Comparison of ENCODE assay signal across 8 cellular contexts in genomic region chr18:3449702-3450357, GRCh38. TPM values are rescaled to one million over a fixed set of nuclear protein-coding genes. Genes with fewer than 3 reads are reported as not detected.
DNase-seq lines count a peak whose midpoint lies in the region; ATAC-seq and TF ChIP-seq lines count a peak whose summit lies in the region.

TSS of gene TGIF1 (plus strand) at chr18:3450172. CDS start at chr18:3450490, 318 bp downstream.

- H2AK5ac ChIP-seq in trophoblast cell (ENCODE audit: low read length), result peak within 1 kb of the TSS; percentile 85

- H4K91ac ChIP-seq in trophoblast cell (ENCODE audit: low read depth, low read length), result peak within 1 kb of the TSS; percentile 95

- H3K4me2 ChIP-seq in DND-41 (ENCODE audit: insufficient read depth, low read length) (peak within 1 kb of the TSS; percentile 67), trophoblast cell (ENCODE audit: low read length) (peak within 1 kb of the TSS; percentile 84)

- H3K79me2 ChIP-seq in DND-41 (ENCODE audit: insufficient read depth, low read length) (peaks cover 69% of the 10 kb centered on the region), trophoblast cell (ENCODE audit: control insufficient read depth, insufficient read depth, low read length, poor library complexity) (peaks cover 40% of the 10 kb centered on the region)

- H3K36me3 ChIP-seq in DND-41 (ENCODE audit: insufficient read depth, low read length) (no peaks in the 10 kb centered on the region; the same call in 1 of the 2 replicates), HUES6 (ENCODE audit: control insufficient read depth, insufficient read depth, low read length) (peaks cover 14% of the 10 kb centered on the region), SK-N-MC (ENCODE audit: insufficient read depth, low read length) (no peaks in the 10 kb centered on the region), heart right ventricle (no peaks in the 10 kb centered on the region), trophoblast cell (ENCODE audit: control insufficient read depth in 1 of 2, insufficient read depth in 2 of 2, low read length in 2 of 2) (peaks cover 0 to 6% of the 10 kb centered on the region in 2 experiments)

- 0 to 1% methylated on average over 36 to 60 of the region's 60 CpGs for WGBS in heart right ventricle, 2 donors
- no CpG with 5 or more reads among the region's 60 CpGs for WGBS in trophoblast cell (ENCODE audit: extremely low coverage, insufficient coverage, insufficient read length)

- peak; percentile 36 for ATAC-seq in DND-41 (ENCODE audit: insufficient read depth, low read depth)
- peak; percentile 15 to 71 (median 22) for ATAC-seq in heart right ventricle
- no peak for ATAC-seq in GM18867 (IDR thresholded peaks at IDR 0.05; ENCODE audit: unreplicated experiment)
- no peak for ATAC-seq in HG02571 (IDR thresholded peaks at IDR 0.05; ENCODE audit: unreplicated experiment)

- H3K14ac ChIP-seq in trophoblast cell (ENCODE audit: low read length), result peak within 1 kb of the TSS; percentile 93

- peak within 1 kb of the TSS; percentile 97 for H2BK5ac ChIP-seq in trophoblast cell (ENCODE audit: low read depth, low read length, poor library complexity)

- H2BK12ac ChIP-seq in trophoblast cell (ENCODE audit: low read length), result peak within 1 kb of the TSS; percentile 82

- H3K9ac ChIP-seq in DND-41 (ENCODE audit: low read depth, low read length) (peak within 1 kb of the TSS; percentile 74), HUES6 (ENCODE audit: low read length) (peak within 1 kb of the TSS; percentile 98), SK-N-MC (ENCODE audit: insufficient read length) (peak within 1 kb of the TSS; percentile 93), trophoblast cell (ENCODE audit: low read length) (peak within 1 kb of the TSS; percentile 100)

- no peaks in the 10 kb centered on the region for H3K27me3 ChIP-seq in DND-41 (ENCODE audit: insufficient read depth, low read length, poor library complexity)
- H3K27me3 ChIP-seq in HUES6 (ENCODE audit: control insufficient read depth, insufficient read depth, low read length), result no peaks in the 10 kb centered on the region
- no peaks in the 10 kb centered on the region for H3K27me3 ChIP-seq in heart right ventricle
- no peaks in the 10 kb centered on the region for H3K27me3 ChIP-seq in trophoblast cell (ENCODE audit: insufficient read depth, low read length)

- H3K18ac ChIP-seq in trophoblast cell (ENCODE audit: low read length), result peak within 1 kb of the TSS; percentile 92

- H4K12ac ChIP-seq in trophoblast cell (ENCODE audit: low read depth, low read length), result peak within 1 kb of the TSS; percentile 76

- TF ChIP-seq CTCF in DND-41 (IDR thresholded peaks at IDR 0.05; ENCODE audit: borderline replicate concordance, extremely low read depth, low read length, poor library complexity, severe bottlenecking) (no peak), heart right ventricle (IDR thresholded peaks at IDR 0.05) (no peak)

- H3K4me1 ChIP-seq in DND-41 (ENCODE audit: insufficient read depth, low read length) (peaks cover 43% of the 10 kb centered on the region), HUES6 (ENCODE audit: control insufficient read depth, insufficient read depth, low read length) (peaks cover 24% of the 10 kb centered on the region), heart right ventricle (peaks cover 0 to 44% (median 19%) of the 10 kb centered on the region in 9 donors), trophoblast cell (ENCODE audit: control insufficient read depth in 1 of 2, insufficient read depth in 2 of 2, low read length in 2 of 2) (peaks cover 0 to 4% of the 10 kb centered on the region in 2 experiments)

- H2BK120ac ChIP-seq in trophoblast cell (ENCODE audit: insufficient read depth, low read length, poor library complexity), result peak within 1 kb of the TSS; percentile 96

- peak within 1 kb of the TSS; percentile 91 for H3K4ac ChIP-seq in trophoblast cell (ENCODE audit: low read depth, low read length)

- H2AFZ ChIP-seq in DND-41 (ENCODE audit: low read depth, low read length), result peak within 1 kb of the TSS; percentile 75
- peak within 1 kb of the TSS; percentile 50 for H2AFZ ChIP-seq in trophoblast cell (ENCODE audit: insufficient read depth, low read length, poor library complexity)

- DNase-seq in DND-41, result peak; percentile 71
- DNase-seq in SK-N-MC (ENCODE audit: low read depth, low spot score), result no peak
- DNase-seq in amygdala (lab: John Stamatoyannopoulos, UW), result peak in 40 of 56 donors; percentile 6 to 77 (median 58)
- DNase-seq in heart right ventricle, result peak; percentile 77 to 84
- peak; percentile 69 to 83 for DNase-seq in trophoblast cell

- peaks cover 59% of the 10 kb centered on the region for H3K79me1 ChIP-seq in trophoblast cell (ENCODE audit: low read length)

- H3K23ac ChIP-seq in trophoblast cell (ENCODE audit: low read length), result no peak within 1 kb of the TSS

- H3K4me3 ChIP-seq in DND-41 (ENCODE audit: low read depth in 1 of 2, low read length in 2 of 2) (peak within 1 kb of the TSS; percentile 76 to 77), HUES6 (ENCODE audit: low read depth, low read length) (peak within 1 kb of the TSS; percentile 83), SK-N-MC (peak within 1 kb of the TSS; percentile 80), heart right ventricle (peak within 1 kb of the TSS; percentile 62 to 97 (median 81)), trophoblast cell (ENCODE audit: low read depth, low read length) (peak within 1 kb of the TSS; percentile 93)

- H3K9me3 ChIP-seq in DND-41 (ENCODE audit: insufficient read depth, low read length, severe bottlenecking) (no peaks in the 10 kb centered on the region), HUES6 (ENCODE audit: control insufficient read depth, insufficient read depth, low read depth, low read length) (no peaks in the 10 kb centered on the region), SK-N-MC (ENCODE audit: low read depth, low read length) (no peaks in the 10 kb centered on the region), heart right ventricle (no peaks in the 10 kb centered on the region), trophoblast cell (ENCODE audit: insufficient read depth, low read depth, low read length) (no peaks in the 10 kb centered on the region)

- H3K27ac ChIP-seq in DND-41 (ENCODE audit: low read length), result peak within 1 kb of the TSS; percentile 94
- peak within 1 kb of the TSS; percentile 83 for H3K27ac ChIP-seq in HUES6 (ENCODE audit: low read depth, low read length)
- H3K27ac ChIP-seq in SK-N-MC, result peak within 1 kb of the TSS; percentile 97
- H3K27ac ChIP-seq in heart right ventricle, result peak within 1 kb of the TSS; percentile 87 to 100 (median 97)
- H3K27ac ChIP-seq in trophoblast cell (ENCODE audit: low read depth, low read length), result peak within 1 kb of the TSS; percentile 99

- peaks cover 13% of the 10 kb centered on the region; the same call in 1 of the 2 replicates for H4K20me1 ChIP-seq in DND-41 (ENCODE audit: insufficient read depth, low read length)

- peak within 1 kb of the TSS; percentile 67 for H4K8ac ChIP-seq in trophoblast cell (ENCODE audit: low read depth, low read length)

- intact Hi-C loops in heart right ventricle (cut with DNase I), result loop anchor here (2.0 to 10.0 kb wide), 14 partner anchors 65 to 545 kb away; partner anchors contain the start of gene MYL12B (in 2 of the 10)

RNA-seq across cellular contexts. Expression of gene TGIF1, which starts in this region (rescaled TPM):
- total RNA-seq in heart right ventricle, result 10 to 100 TPM in 3 of 10 donors, 1 to 10 TPM in 7; 4.9 to 22.2 (median 7.9) TPM
- 10 to 100 TPM; 19.8 to 29.0 TPM for polyA plus RNA-seq in heart right ventricle
- 125 and 128 TPM in 2 replicates for polyA plus RNA-seq in trophoblast cell (2013)

Comparison
In these comparisons a context has a peak if more than half of its experiments do, and no peak if none do; other contexts are left out.
1. ATAC-seq: peak in DND-41 (single experiment) and heart right ventricle (8 of 8); none in GM18867 (single experiment) and HG02571 (single experiment).
2. Peak in every context shown above with its lines, with median percentiles within 50 percentile points of each other: H3K27ac ChIP-seq, H3K4me3 ChIP-seq and H3K9ac ChIP-seq.